ENCODE assay signal across 8 cellular contexts in genomic region chr18:48676756-48677368, GRCh38.
DNase-seq lines count a peak whose midpoint lies in the region; ATAC-seq and TF ChIP-seq lines count a peak whose summit lies in the region.

No MANE protein-coding gene starts in this region.

- H3K36me3 ChIP-seq in thoracic aorta, result no peaks in the 10 kb centered on the region

- no peaks in the 10 kb centered on the region for H3K36me3 Mint-ChIP-seq in activated T-helper 2 cell treated with anti-CD3 and anti-CD28 coated beads, Interferon-gamma antibody, Interleukin-2, Interleukin-4, amounts not matched to agents 10 μg/mL and 5 μg/mL and 100 μg/mL, durations not matched to agents 14 hours and 24 hours and 36 hours (ENCODE audit: low read depth)

- intact Hi-C loops in activated T-helper 2 cell treated with anti-CD3 and anti-CD28 coated beads, Interferon-gamma antibody, Interleukin-2, Interleukin-4, amounts not matched to agents 10 μg/mL and 5 μg/mL and 100 μg/mL, durations not matched to agents 14 hours and 24 hours and 36 hours (cut with micrococcal nuclease), result loop anchor here (5.0 to 10.0 kb wide), 5 partner anchors 100 to 740 kb away; partner anchors contain the start of gene SMAD7

- ATAC-seq in HG03175 (IDR thresholded peaks at IDR 0.05; ENCODE audit: unreplicated experiment) (peak; percentile 51), thoracic aorta (ENCODE audit: insufficient number of reproducible peaks, low FRiP score, low read depth) (no peak), GM19328 (IDR thresholded peaks at IDR 0.05; ENCODE audit: unreplicated experiment) (no peak)

- peaks cover 2% of the 10 kb centered on the region for H3K4me1 Mint-ChIP-seq in activated T-helper 2 cell treated with anti-CD3 and anti-CD28 coated beads, Interferon-gamma antibody, Interleukin-2, Interleukin-4, amounts not matched to agents 10 μg/mL and 5 μg/mL and 100 μg/mL, durations not matched to agents 14 hours and 24 hours and 36 hours (ENCODE audit: low read depth)

- no peak overlapping the region for H3K27ac Mint-ChIP-seq in activated T-helper 2 cell treated with anti-CD3 and anti-CD28 coated beads, Interferon-gamma antibody, Interleukin-2, Interleukin-4, amounts not matched to agents 10 μg/mL and 5 μg/mL and 100 μg/mL, durations not matched to agents 14 hours and 24 hours and 36 hours

- no peaks in the 10 kb centered on the region for H3K27me3 ChIP-seq in thoracic aorta (replicated peaks; ENCODE audit: insufficient read depth)

- H3K9me3 Mint-ChIP-seq in activated T-helper 2 cell treated with anti-CD3 and anti-CD28 coated beads, Interferon-gamma antibody, Interleukin-2, Interleukin-4, amounts not matched to agents 10 μg/mL and 5 μg/mL and 100 μg/mL, durations not matched to agents 14 hours and 24 hours and 36 hours, result no peaks in the 10 kb centered on the region

- H3K27ac ChIP-seq in thoracic aorta, result peak overlapping the region in 1 of 2 donors; percentile 28

- no peak overlapping the region for H3K4me3 Mint-ChIP-seq in activated T-helper 2 cell treated with anti-CD3 and anti-CD28 coated beads, Interferon-gamma antibody, Interleukin-2, Interleukin-4, amounts not matched to agents 10 μg/mL and 5 μg/mL and 100 μg/mL, durations not matched to agents 14 hours and 24 hours and 36 hours (ENCODE audit: low read depth)

- H3K27me3 Mint-ChIP-seq in activated T-helper 2 cell treated with anti-CD3 and anti-CD28 coated beads, Interferon-gamma antibody, Interleukin-2, Interleukin-4, amounts not matched to agents 10 μg/mL and 5 μg/mL and 100 μg/mL, durations not matched to agents 14 hours and 24 hours and 36 hours (ENCODE audit: low read depth), result no peaks in the 10 kb centered on the region

- H3K4me1 ChIP-seq in thoracic aorta (ENCODE audit: control insufficient read depth in 1 of 2, low read depth in 2 of 2), result peaks cover 37 to 57% of the 10 kb centered on the region in 2 donors

- DNase-seq in GDM1 (lab: John Stamatoyannopoulos, UW), result peak; percentile 45
- DNase-seq in OCI-M2 (lab: John Stamatoyannopoulos, UW; ENCODE audit: unreplicated experiment), result peak; percentile 2
- DNase-seq in activated T-helper 2 cell treated with anti-CD3 and anti-CD28 coated beads, Interferon-gamma antibody, Interleukin-2, Interleukin-4, amounts not matched to agents 10 μg/mL and 5 μg/mL and 100 μg/mL, durations not matched to agents 14 hours and 24 hours and 36 hours (ENCODE audit: low spot score), result peak; percentile 36
- DNase-seq in fibroblast of villous mesenchyme (ENCODE audit: low read depth), result peak; percentile 59
- DNase-seq in occipital lobe (lab: John Stamatoyannopoulos, UW), result peak; percentile 45
- DNase-seq in thoracic aorta (ENCODE audit: low spot score), result peak; percentile 48

- H3K4me3 ChIP-seq in fibroblast of villous mesenchyme (ENCODE audit: low read depth, low read length) (no peak overlapping the region), thoracic aorta (no peak overlapping the region)

- no peaks in the 10 kb centered on the region for H3K9me3 ChIP-seq in thoracic aorta

- peak; percentile 80 for TF ChIP-seq CTCF in fibroblast of villous mesenchyme (IDR thresholded peaks at IDR 0.05; ENCODE audit: insufficient read depth, low read depth, low read length)
- peak; percentile 86 for TF ChIP-seq CTCF in thoracic aorta (IDR thresholded peaks at IDR 0.05)

Comparison
In these comparisons a context has a peak if more than half of its experiments do, and no peak if none do; other contexts are left out.
1. DNase-seq: peak in every context shown above with its lines; median percentile 59 in fibroblast of villous mesenchyme; 48 in thoracic aorta; 45 in GDM1; 45 in occipital lobe; 36 in activated T-helper 2 cell treated with anti-CD3 and anti-CD28 coated beads, Interferon-gamma antibody, Interleukin-2, Interleukin-4, amounts not matched to agents 10 μg/mL and 5 μg/mL and 100 μg/mL, durations not matched to agents 14 hours and 24 hours and 36 hours; 2 in OCI-M2.